Comparison of ENCODE assay signal across 12 cellular contexts in genomic region chr6:52603000-52603795, GRCh38. TPM values are rescaled to one million over a fixed set of nuclear protein-coding genes. Genes with fewer than 3 reads are reported as not detected.
A peak's percentile ranks its signal among the peaks of the same experiment; 100 is the strongest.
DNase-seq lines count a peak whose midpoint lies in the region; ATAC-seq and TF ChIP-seq lines count a peak whose summit lies in the region.
"Had no signal": no experiment of that assay in that cellular context is flagged by ENCODE, and none has a peak within 500 bp of the region (broad histone marks: within the 10 kb centered on the region; RNA-seq: fewer than 3 reads in every experiment).

No MANE protein-coding gene starts in this region.

- H3K4me3 ChIP-seq in neural progenitor cell, result no peak overlapping the region
- H3K4me3 ChIP-seq: breast epithelium had no signal

- H3K9me3 ChIP-seq in neural progenitor cell (ENCODE audit: low read depth), result no peaks in the 10 kb centered on the region
- H3K9me3 ChIP-seq: breast epithelium had no signal

- H3K4me1 Mint-ChIP-seq in neural progenitor cell, result peaks cover 7% of the 10 kb centered on the region

- H3K4me2 ChIP-seq in neural progenitor cell, result no peak overlapping the region

- H3F3A ChIP-seq in neural progenitor cell (ENCODE audit: low read depth), result no peaks in the 10 kb centered on the region

- H3K4me1 ChIP-seq in neural progenitor cell, result no peaks in the 10 kb centered on the region
- H3K4me1 ChIP-seq: breast epithelium had no signal

- H3K4me3 Mint-ChIP-seq in neural progenitor cell, result no peak overlapping the region
- H3K4me3 Mint-ChIP-seq: activated CD4-positive, alpha-beta memory T cell treated with anti-CD3 and anti-CD28 coated beads for 36 hours had no signal

- H3K79me2 ChIP-seq in neural progenitor cell (ENCODE audit: low read depth), result no peaks in the 10 kb centered on the region

- H3K36me3 Mint-ChIP-seq in neural progenitor cell, result no peaks in the 10 kb centered on the region
- H3K36me3 Mint-ChIP-seq: activated CD4-positive, alpha-beta memory T cell treated with anti-CD3 and anti-CD28 coated beads for 36 hours had no signal

- H3K27ac Mint-ChIP-seq in neural progenitor cell, result no peak overlapping the region
- H3K27ac Mint-ChIP-seq: activated CD4-positive, alpha-beta memory T cell treated with anti-CD3 and anti-CD28 coated beads for 36 hours had no signal

- no peak for TF ChIP-seq CTCF in neural progenitor cell (IDR thresholded peaks at IDR 0.05)

- H3K9me3 Mint-ChIP-seq in neural progenitor cell, result no peaks in the 10 kb centered on the region
- H3K9me3 Mint-ChIP-seq: activated CD4-positive, alpha-beta memory T cell treated with anti-CD3 and anti-CD28 coated beads for 36 hours had no signal

- H3K27me3 ChIP-seq in neural progenitor cell, result no peaks in the 10 kb centered on the region
- H3K27me3 ChIP-seq: breast epithelium had no signal

- no peaks in the 10 kb centered on the region for H4K20me1 ChIP-seq in neural progenitor cell (ENCODE audit: low read depth)

- no peak overlapping the region for H2AFZ ChIP-seq in neural progenitor cell (replicated peaks)

- ATAC-seq in GM18502 (IDR thresholded peaks at IDR 0.05; ENCODE audit: poor library complexity, unreplicated experiment), result peak; percentile 54
- no peak for ATAC-seq in HG02588 (IDR thresholded peaks at IDR 0.05; ENCODE audit: unreplicated experiment)
- ATAC-seq in GM21825 (IDR thresholded peaks at IDR 0.05; ENCODE audit: unreplicated experiment), result no peak

- H3K9ac ChIP-seq in neural progenitor cell, result no peak overlapping the region

- H3K27ac ChIP-seq in neural progenitor cell, result no peak overlapping the region
- H3K27ac ChIP-seq: breast epithelium had no signal

- H3K27me3 Mint-ChIP-seq in neural progenitor cell (ENCODE audit: insufficient read depth, low read depth), result peaks cover 4% of the 10 kb centered on the region

- peak; percentile 13 for DNase-seq in NOMO-1 treated with dmso at 0.1 percent for 144 hours (lab: John Stamatoyannopoulos, UW; ENCODE audit: unreplicated experiment)
- peak; percentile 75 for DNase-seq in dermis blood vessel endothelial cell
- peak; percentile 84 for DNase-seq in renal cortical epithelial cell (ENCODE audit: low read depth)
- no peak for DNase-seq in pons (ENCODE audit: low spot score)
- DNase-seq in neural progenitor cell (ENCODE audit: low spot score), result no peak
- DNase-seq: activated CD4-positive, alpha-beta memory T cell treated with anti-CD3 and anti-CD28 coated beads for 36 hours; GF-D8; NCI-H146 had no signal

- H3K36me3 ChIP-seq in neural progenitor cell, result no peaks in the 10 kb centered on the region
- H3K36me3 ChIP-seq: breast epithelium had no signal

RNA-seq across cellular contexts. Expression of gene TRAM2, which starts 26.3 kb away (rescaled TPM):
- total RNA-seq in dermis blood vessel endothelial cell, result 30.6 and 51.3 TPM in 2 replicates
- total RNA-seq in renal cortical epithelial cell, result 11.5 and 47.0 TPM in 2 replicates
- 12.3 and 15.5 TPM in 2 replicates for total RNA-seq in neural progenitor cell (ENCODE audit: low replicate concordance)

Comparison
In these comparisons a context has a peak if more than half of its experiments do, and no peak if none do; other contexts are left out.
1. DNase-seq: peak in NOMO-1 treated with dmso at 0.1 percent for 144 hours (single experiment), dermis blood vessel endothelial cell (single experiment) and renal cortical epithelial cell (single experiment); none in pons (single experiment) and neural progenitor cell (single experiment).